14 cellular contexts compared by ENCODE assay signal in the genomic region with DNA sequence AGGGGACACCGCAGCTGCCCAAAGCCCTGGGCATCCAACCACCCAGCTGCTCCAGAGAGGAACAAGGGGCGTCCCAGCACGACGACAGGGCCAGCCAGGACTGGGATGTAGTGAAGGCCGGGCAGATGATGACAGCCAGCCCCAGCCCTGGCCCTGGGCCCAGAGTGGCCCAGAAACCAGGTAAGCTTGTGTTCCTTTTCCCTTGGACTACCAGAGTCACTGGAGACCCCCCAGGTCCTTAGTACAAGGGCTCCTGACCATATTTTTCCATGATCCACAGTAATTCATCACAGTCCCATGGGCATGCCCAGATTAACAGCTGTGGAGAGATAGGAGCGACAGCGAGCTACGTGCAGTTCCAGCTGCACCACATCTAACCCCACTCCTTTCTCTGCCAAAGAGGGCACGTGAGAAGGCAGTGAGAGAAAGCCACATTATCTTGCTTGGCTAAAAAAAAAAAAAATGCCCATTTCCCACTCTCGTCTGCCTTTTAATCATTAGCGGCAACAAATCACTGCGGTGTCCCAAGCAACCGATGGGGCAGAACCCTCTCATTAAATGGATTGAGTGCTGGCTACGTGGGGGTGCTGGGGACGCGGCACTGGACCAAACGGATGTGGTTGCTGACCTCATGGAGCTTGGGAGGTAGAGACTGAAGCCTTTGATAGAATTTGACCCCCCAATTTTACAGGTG. TPM values are rescaled to one million over a fixed set of nuclear protein-coding genes. Genes with fewer than 3 reads are reported as not detected.
DNase-seq lines count a peak whose midpoint lies in the region; ATAC-seq, FAIRE-seq and TF ChIP-seq lines count a peak whose summit lies in the region.
"Had no signal": no experiment of that assay in that cellular context is flagged by ENCODE, and none has a peak within 500 bp of the region (broad histone marks: within the 10 kb centered on the region; RNA-seq: fewer than 3 reads in every experiment).

No MANE protein-coding gene starts in this region.

- POLR2A ChIA-PET in activated CD4-positive, alpha-beta memory T cell treated with anti-CD3 and anti-CD28 coated beads for 36 hours (lab: Charles Lee): no interaction called here

- no peaks in the 10 kb centered on the region for H3K36me3 Mint-ChIP-seq in neural progenitor cell
- no peaks in the 10 kb centered on the region for H3K36me3 Mint-ChIP-seq in activated CD4-positive, alpha-beta memory T cell treated with anti-CD3 and anti-CD28 coated beads for 36 hours
- H3K36me3 Mint-ChIP-seq: activated naive CD4-positive, alpha-beta T cell treated with anti-CD3 and anti-CD28 coated beads, Interleukin-2, amount 50 U/mL, for 72 hours had no signal

- H2AFZ ChIP-seq in neural progenitor cell (replicated peaks): no peak overlapping the region

- H3K4me3 ChIP-seq in fibroblast of the aortic adventitia (ENCODE audit: low read depth, low read length) (no peak overlapping the region), neural progenitor cell (no peak overlapping the region), upper lobe of right lung (no peak overlapping the region)

- H3K27ac Mint-ChIP-seq in neural progenitor cell: peak overlapping the region; percentile 39
- no peak overlapping the region for H3K27ac Mint-ChIP-seq in activated CD4-positive, alpha-beta memory T cell treated with anti-CD3 and anti-CD28 coated beads for 36 hours
- H3K27ac Mint-ChIP-seq: activated CD8-positive, alpha-beta T cell treated with anti-CD3 and anti-CD28 coated beads, Interleukin-2, amount 10 ng/mL, durations not matched to agents 7 days and 5 days; activated naive CD4-positive, alpha-beta T cell treated with anti-CD3 and anti-CD28 coated beads, Interleukin-2, amount 50 U/mL, for 72 hours had no signal

- CTCF ChIA-PET in activated CD4-positive, alpha-beta memory T cell treated with anti-CD3 and anti-CD28 coated beads for 36 hours (lab: Charles Lee): interaction anchor here (1.0 kb wide), 1 partner anchor 57 kb away, joined by 3 read pairs; no protein-coding TSS in a partner anchor

- DNase-seq in NCI-H82 (lab: John Stamatoyannopoulos, UW) (peak; percentile 33), NCI-H82 treated with DMSO at 0.1 percent for 48 hours (lab: John Stamatoyannopoulos, UW; ENCODE audit: unreplicated experiment) (no peak), fibroblast of the aortic adventitia (ENCODE audit: low read depth) (peak; percentile 35), neural progenitor cell (ENCODE audit: low spot score) (no peak), upper lobe of right lung (no peak), DMS153 (lab: John Stamatoyannopoulos, UW) (no peak), HTR-8/SVneo (ENCODE audit: insufficient read length, low spot score) (no peak)
- DNase-seq in activated CD4-positive, alpha-beta memory T cell treated with anti-CD3 and anti-CD28 coated beads for 36 hours: no peak
- DNase-seq: 8988T; activated CD8-positive, alpha-beta T cell treated with anti-CD3 and anti-CD28 coated beads, Interleukin-2, amount 10 ng/mL, durations not matched to agents 7 days and 5 days; NCI-H1092 treated with DMSO at 0.1 percent for 48 hours; T-helper 1 cell had no signal

- no peak overlapping the region for H3K4me3 Mint-ChIP-seq in neural progenitor cell
- H3K4me3 Mint-ChIP-seq in activated CD4-positive, alpha-beta memory T cell treated with anti-CD3 and anti-CD28 coated beads for 36 hours: no peak overlapping the region
- H3K4me3 Mint-ChIP-seq: activated CD8-positive, alpha-beta T cell treated with anti-CD3 and anti-CD28 coated beads, Interleukin-2, amount 10 ng/mL, durations not matched to agents 7 days and 5 days had no signal

- H3K36me3 ChIP-seq in neural progenitor cell: no peaks in the 10 kb centered on the region
- H3K36me3 ChIP-seq in upper lobe of right lung: no peaks in the 10 kb centered on the region

- H4K20me1 ChIP-seq in neural progenitor cell (ENCODE audit: low read depth): no peaks in the 10 kb centered on the region

- no peak overlapping the region for H3K4me2 ChIP-seq in neural progenitor cell

- H3K4me1 ChIP-seq in neural progenitor cell (peaks cover 12% of the 10 kb centered on the region), upper lobe of right lung (peaks cover 63% of the 10 kb centered on the region)

- no peaks in the 10 kb centered on the region for H3K79me2 ChIP-seq in neural progenitor cell (ENCODE audit: low read depth)

- peaks cover 5% of the 10 kb centered on the region for H3F3A ChIP-seq in neural progenitor cell (ENCODE audit: low read depth)

- H3K27me3 Mint-ChIP-seq in neural progenitor cell (ENCODE audit: insufficient read depth, low read depth): peaks cover 14% of the 10 kb centered on the region
- H3K27me3 Mint-ChIP-seq in activated CD4-positive, alpha-beta memory T cell treated with anti-CD3 and anti-CD28 coated beads for 36 hours: peaks cover 8% of the 10 kb centered on the region

- intact Hi-C loops in upper lobe of right lung (cut with DNase I): no loop called here
- intact Hi-C loops in activated CD4-positive, alpha-beta memory T cell treated with anti-CD3 and anti-CD28 coated beads for 36 hours (cut with micrococcal nuclease): no loop called here

- H3K9me3 ChIP-seq in neural progenitor cell (ENCODE audit: low read depth) (no peaks in the 10 kb centered on the region), upper lobe of right lung (no peaks in the 10 kb centered on the region)

- no peak for FAIRE-seq in HTR-8/SVneo (lab: Jason Lieb, UNC)
- FAIRE-seq: GM18507 had no signal

- no peak for ATAC-seq in upper lobe of right lung
- ATAC-seq: activated CD8-positive, alpha-beta T cell treated with anti-CD3 and anti-CD28 coated beads, Interleukin-2, amount 10 ng/mL, durations not matched to agents 7 days and 5 days; activated naive CD4-positive, alpha-beta T cell treated with anti-CD3 and anti-CD28 coated beads, Interleukin-2, amount 50 U/mL, for 72 hours had no signal

- H3K9me3 Mint-ChIP-seq in neural progenitor cell: no peaks in the 10 kb centered on the region
- no peaks in the 10 kb centered on the region for H3K9me3 Mint-ChIP-seq in activated CD4-positive, alpha-beta memory T cell treated with anti-CD3 and anti-CD28 coated beads for 36 hours
- H3K9me3 Mint-ChIP-seq: activated naive CD4-positive, alpha-beta T cell treated with anti-CD3 and anti-CD28 coated beads, Interleukin-2, amount 50 U/mL, for 72 hours had no signal

- peaks cover 7% of the 10 kb centered on the region for H3K27me3 ChIP-seq in neural progenitor cell
- no peaks in the 10 kb centered on the region for H3K27me3 ChIP-seq in upper lobe of right lung

- peaks cover 75% of the 10 kb centered on the region for H3K4me1 Mint-ChIP-seq in neural progenitor cell
- peaks cover 20% of the 10 kb centered on the region for H3K4me1 Mint-ChIP-seq in activated CD4-positive, alpha-beta memory T cell treated with anti-CD3 and anti-CD28 coated beads for 36 hours (ENCODE audit: low read depth)

- H3K27ac ChIP-seq in neural progenitor cell: no peak overlapping the region
- peak overlapping the region; percentile 74 for H3K27ac ChIP-seq in upper lobe of right lung

- TF ChIP-seq CTCF in fibroblast of the aortic adventitia (IDR thresholded peaks at IDR 0.05; ENCODE audit: insufficient read depth, low read length) (no peak), neural progenitor cell (IDR thresholded peaks at IDR 0.05) (no peak), upper lobe of right lung (IDR thresholded peaks at IDR 0.05) (no peak)

- H3K9ac ChIP-seq in neural progenitor cell: no peak overlapping the region

RNA-seq across cellular contexts. Expression of a gene that starts 21.7 kb away (rescaled TPM):
- total RNA-seq in fibroblast of the aortic adventitia (ENCODE audit: low replicate concordance): 3.9 and 4.6 TPM in 2 replicates
- 0.41 and 1.3 TPM in 2 replicates for total RNA-seq in neural progenitor cell (ENCODE audit: low replicate concordance)
- total RNA-seq in upper lobe of right lung: 151 TPM
- total RNA-seq in activated CD4-positive, alpha-beta memory T cell treated with anti-CD3 and anti-CD28 coated beads for 36 hours: under 1 TPM; 0.10 to 0.14 TPM

RNA-seq across cellular contexts. Expression of a gene that starts 42.3 kb away (rescaled TPM):
- total RNA-seq in fibroblast of the aortic adventitia (ENCODE audit: low replicate concordance) (0.16 and 0.72 TPM in 2 replicates), neural progenitor cell (ENCODE audit: low replicate concordance) (0.43 and 0.90 TPM in 2 replicates), upper lobe of right lung (1.7 TPM)
- under 1 TPM; 0.07 to 0.21 TPM for total RNA-seq in activated CD4-positive, alpha-beta memory T cell treated with anti-CD3 and anti-CD28 coated beads for 36 hours
- total RNA-seq: activated CD8-positive, alpha-beta T cell treated with anti-CD3 and anti-CD28 coated beads, Interleukin-2, amount 10 ng/mL, durations not matched to agents 7 days and 5 days had no signal

Comparison
In these comparisons a context has a peak if more than half of its experiments do, and no peak if none do; other contexts are left out.
1. DNase-seq: peak in NCI-H82 (single experiment) and fibroblast of the aortic adventitia (single experiment); none in NCI-H82 treated with DMSO at 0.1 percent for 48 hours (single experiment), neural progenitor cell (single experiment), upper lobe of right lung (single experiment), DMS153 (single experiment), activated CD4-positive, alpha-beta memory T cell treated with anti-CD3 and anti-CD28 coated beads for 36 hours (single experiment) and HTR-8/SVneo (single experiment).
2. RNA of a gene that starts 21.7 kb away (total RNA-seq): 151 TPM in upper lobe of right lung (single experiment); 3.9 to 4.6 TPM in fibroblast of the aortic adventitia, 0.41 to 1.3 TPM in neural progenitor cell and 0.10 to 0.14 TPM in activated CD4-positive, alpha-beta memory T cell treated with anti-CD3 and anti-CD28 coated beads for 36 hours; every median in the first group is over 10 times any median in the second.